14 cellular contexts compared by ENCODE assay signal in the genomic region with DNA sequence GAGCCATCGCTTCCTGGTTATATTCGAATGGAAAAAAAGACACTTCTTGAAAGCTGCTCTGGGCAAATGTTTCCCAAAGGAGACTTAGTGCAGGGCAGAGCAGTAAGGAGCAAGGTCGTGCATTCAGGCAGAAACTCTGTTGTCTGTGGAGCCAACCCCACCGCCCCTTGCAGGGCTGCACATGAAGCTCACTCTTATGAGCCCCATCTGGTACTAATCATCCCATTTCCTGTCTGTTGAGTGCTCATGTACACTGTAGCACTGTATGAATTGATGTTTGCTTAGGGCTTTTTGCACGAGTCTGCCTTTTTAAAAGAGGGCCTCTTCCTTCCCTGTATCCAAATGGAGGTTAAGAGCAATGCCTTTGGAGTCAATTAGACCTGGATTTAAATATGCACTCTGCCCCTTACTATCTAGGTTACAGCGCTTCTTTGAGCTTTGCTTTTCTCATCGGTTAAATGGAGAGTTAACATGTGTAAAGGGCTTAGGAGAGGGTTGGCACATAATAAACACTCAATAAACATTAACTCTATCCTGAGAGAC. TPM values are rescaled to one million over a fixed set of nuclear protein-coding genes. Genes with fewer than 3 reads are reported as not detected.
DNase-seq lines count a peak whose midpoint lies in the region; ATAC-seq and TF ChIP-seq lines count a peak whose summit lies in the region.
"Had no signal": no experiment of that assay in that cellular context is flagged by ENCODE, and none has a peak within 500 bp of the region (broad histone marks: within the 10 kb centered on the region; RNA-seq: fewer than 3 reads in every experiment).

No MANE protein-coding gene starts in this region.

- TF ChIP-seq POLR2A in Peyer's patch (IDR thresholded peaks at IDR 0.05) (no peak), uterus (IDR thresholded peaks at IDR 0.05) (no peak)

- no peak for ATAC-seq in GM19452 (IDR thresholded peaks at IDR 0.05; ENCODE audit: unreplicated experiment)
- ATAC-seq: activated CD8-positive, alpha-beta T cell treated with anti-CD3 and anti-CD28 coated beads for 36 hours had no signal

- H3K27me3 ChIP-seq in Peyer's patch: no peaks in the 10 kb centered on the region
- H3K27me3 ChIP-seq in uterus: no peaks in the 10 kb centered on the region
- H3K27me3 ChIP-seq: tibial nerve had no signal

- intact Hi-C loops in uterus (cut with DNase I; ENCODE audit: low total_unique reads): no loop called here

- DNase-seq in AG09319 (ENCODE audit: extremely low read depth, low read depth): peak; percentile 65
- peak; percentile 37 for DNase-seq in HCEC 1CT
- peak; percentile 89 for DNase-seq in NCI-H748 treated with DMSO at 0.1 percent for 48 hours (lab: John Stamatoyannopoulos, UW)
- DNase-seq in fibroblast of the conjunctiva (ENCODE audit: low read depth): peak; percentile 63
- DNase-seq in Peyer's patch: no peak
- DNase-seq in uterus: no peak
- no peak for DNase-seq in T-helper 2 cell
- DNase-seq: activated CD8-positive, alpha-beta T cell treated with anti-CD3 and anti-CD28 coated beads for 36 hours; activated naive CD4-positive, alpha-beta T cell treated with anti-CD3 and anti-CD28 coated beads, Interleukin-2, amount 50 U/mL, for 16 hours; H9 had no signal

- H3K4me1 ChIP-seq in Peyer's patch (no peaks in the 10 kb centered on the region), uterus (no peaks in the 10 kb centered on the region)

- TF ChIP-seq CTCF in AG09319 (IDR thresholded peaks at IDR 0.05; ENCODE audit: low read depth, low read length): no peak
- TF ChIP-seq CTCF in Peyer's patch (IDR thresholded peaks at IDR 0.05): no peak
- TF ChIP-seq CTCF in uterus (IDR thresholded peaks at IDR 0.05): no peak

- H3K4me3 ChIP-seq in Peyer's patch: no peak overlapping the region
- H3K4me3 ChIP-seq in uterus: no peak overlapping the region
- H3K4me3 ChIP-seq: tibial nerve had no signal

- H3K36me3 ChIP-seq in Peyer's patch (no peaks in the 10 kb centered on the region), uterus (no peaks in the 10 kb centered on the region)
- H3K36me3 ChIP-seq: tibial nerve had no signal

- H3K9me3 ChIP-seq in Peyer's patch (no peaks in the 10 kb centered on the region), uterus (no peaks in the 10 kb centered on the region)
- H3K9me3 ChIP-seq: tibial nerve had no signal

- H3K27ac ChIP-seq in Peyer's patch (no peak overlapping the region), uterus (no peak overlapping the region)

RNA-seq across cellular contexts. Expression of a gene that starts 25.4 kb away (rescaled TPM):
- total RNA-seq in Peyer's patch (not detected), uterus (not detected)
- total RNA-seq: activated CD8-positive, alpha-beta T cell treated with anti-CD3 and anti-CD28 coated beads for 36 hours; dermis microvascular lymphatic vessel endothelial cell; H9; T-helper 2 cell treated with Interferon-gamma antibody and Interleukin-4, amounts not matched to agents 100 ng/mL and 5 ng/mL, for 36 hours; tibial nerve had no signal

Comparison
In these comparisons a context has a peak if more than half of its experiments do, and no peak if none do; other contexts are left out.
1. DNase-seq: peak in AG09319 (single experiment), HCEC 1CT (single experiment), NCI-H748 treated with DMSO at 0.1 percent for 48 hours (single experiment) and fibroblast of the conjunctiva (single experiment); none in Peyer's patch (0 of 3), uterus (0 of 2) and T-helper 2 cell (0 of 5).